Comparison of ENCODE assay signal across 18 cellular contexts in genomic region chr7:38052786-38053185, GRCh38.
DNase-seq lines count a peak whose midpoint lies in the region; ATAC-seq and TF ChIP-seq lines count a peak whose summit lies in the region.
"Had no signal": no experiment of that assay in that cellular context is flagged by ENCODE, and none has a peak within 500 bp of the region (broad histone marks: within the 10 kb centered on the region; RNA-seq: fewer than 3 reads in every experiment).

No MANE protein-coding gene starts in this region.

- no peak for ATAC-seq in GM21367 (IDR thresholded peaks at IDR 0.05; ENCODE audit: unreplicated experiment)
- ATAC-seq: PC-3 had no signal

- no peak overlapping the region for H3K4me3 ChIP-seq in dorsolateral prefrontal cortex

- no peak overlapping the region for H3K27ac ChIP-seq in dorsolateral prefrontal cortex
- H3K27ac ChIP-seq: 22Rv1, C4-2B, HL-60 had no signal

- no peak for TF ChIP-seq POLR2A in erythroblast (IDR thresholded peaks at IDR 0.05; ENCODE audit: low read length)

- H3K27me3 ChIP-seq in dorsolateral prefrontal cortex, result no peaks in the 10 kb centered on the region

- intact Hi-C loops in dorsolateral prefrontal cortex (cut with DNase I), result no loop called here

- peak; percentile 50 for DNase-seq in DMS 273 (lab: John Stamatoyannopoulos, UW; ENCODE audit: unreplicated experiment)
- no peak for DNase-seq in DMS 273 treated with DMSO at 0.1 percent for 48 hours (lab: John Stamatoyannopoulos, UW)
- DNase-seq in NCI-H748 (lab: John Stamatoyannopoulos, UW; ENCODE audit: unreplicated experiment), result peak; percentile 62
- DNase-seq in NCI-H748 treated with DMSO at 0.1 percent for 48 hours (lab: John Stamatoyannopoulos, UW), result no peak
- peak; percentile 1 to 6 for DNase-seq in erythroblast (lab: John Stamatoyannopoulos, UW)
- DNase-seq in dorsolateral prefrontal cortex, result no peak
- no peak for DNase-seq in midbrain (lab: John Stamatoyannopoulos, UW)
- DNase-seq: AML-193, H7, NCI-H2107, NCI-H526 treated with DMSO at 0.1 percent for 48 hours, PC-3, RPMI8226, SIG-M5 had no signal

- no peak for TF ChIP-seq CTCF in dorsolateral prefrontal cortex (IDR thresholded peaks at IDR 0.05 in 54 of 56, conservative IDR thresholded peaks at IDR 0.05 in 2 of 56; ENCODE audit: low read depth in 1 of 56, partially characterized antibody in 56 of 56)

Comparison
In these comparisons a context has a peak if more than half of its experiments do, and no peak if none do; other contexts are left out.
1. DNase-seq: peak in DMS 273 (single experiment), NCI-H748 (single experiment) and erythroblast (2 of 2); none in DMS 273 treated with DMSO at 0.1 percent for 48 hours (single experiment), NCI-H748 treated with DMSO at 0.1 percent for 48 hours (single experiment), dorsolateral prefrontal cortex (0 of 10) and midbrain (single experiment).